In the genomic region with DNA sequence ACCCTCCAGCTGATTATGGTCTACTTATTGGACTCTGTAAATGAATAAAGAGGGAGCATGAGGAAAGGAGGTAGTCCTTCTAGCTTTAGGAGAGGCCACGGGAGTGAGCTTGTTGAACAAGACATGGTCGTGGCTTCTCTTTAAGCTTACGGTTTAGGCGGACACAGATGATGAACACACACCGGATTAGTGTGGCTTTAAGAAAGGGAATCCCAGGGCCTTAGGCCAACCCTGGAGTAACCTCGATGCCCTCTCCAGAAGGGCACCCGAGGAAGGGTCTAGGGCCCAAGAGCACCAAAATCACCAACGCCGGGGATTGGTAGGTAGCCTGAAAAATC, we compare ENCODE assay signal across 8 cellular contexts. TPM values are rescaled to one million over a fixed set of nuclear protein-coding genes. Genes with fewer than 3 reads are reported as not detected.
DNase-seq lines count a peak whose midpoint lies in the region; ATAC-seq and TF ChIP-seq lines count a peak whose summit lies in the region.

No MANE protein-coding gene starts in this region.

- H3K4me3 ChIP-seq in SJSA1 (peak overlapping the region; percentile 76), thymus (ENCODE audit: low read length) (peak overlapping the region; percentile 71)

- H3K4me1 ChIP-seq in SJSA1 (replicated peaks) (peaks cover 21% of the 10 kb centered on the region), foreskin keratinocyte (peaks cover 22% of the 10 kb centered on the region), thymus (ENCODE audit: control insufficient read depth, insufficient read depth, low read length) (peaks cover 7% of the 10 kb centered on the region)

- DNase-seq in SJSA1 (ENCODE audit: low read depth in 1 of 2, low spot score in 2 of 2) (no peak), foreskin keratinocyte (no peak), RPMI8226 (no peak), NCI-H446 treated with DMSO at 0.1 percent for 48 hours (lab: John Stamatoyannopoulos, UW) (no peak)
- no peak for DNase-seq in stimulated activated CD4-positive, alpha-beta T cell treated with anti-CD3 and anti-CD28 coated beads, Interleukin-12 subunit alpha, Interleukin-12 subunit beta, amount 100 ng/mL, for 4 hours

- H3K36me3 ChIP-seq in SJSA1 (peaks cover 45% of the 10 kb centered on the region), thymus (ENCODE audit: control insufficient read depth, insufficient read depth) (no peaks in the 10 kb centered on the region)

- TF ChIP-seq CTCF in foreskin keratinocyte (conservative IDR thresholded peaks at IDR 0.05), result no peak

- ATAC-seq in GM18861 (IDR thresholded peaks at IDR 0.05; ENCODE audit: unreplicated experiment), result peak; percentile 2
- peak; percentile 1 for ATAC-seq in HG02610 (IDR thresholded peaks at IDR 0.05; ENCODE audit: unreplicated experiment)
- peak; percentile 0 for ATAC-seq in foreskin keratinocyte

- H3K27me3 ChIP-seq in SJSA1 (replicated peaks) (no peaks in the 10 kb centered on the region), foreskin keratinocyte (no peaks in the 10 kb centered on the region), thymus (ENCODE audit: control insufficient read depth, insufficient read depth) (no peaks in the 10 kb centered on the region)

- WGBS in thymus, result 41% methylated on average over 9 of the region's 9 CpGs

- no peak overlapping the region for H3K27ac ChIP-seq in SJSA1
- no peak overlapping the region for H3K27ac ChIP-seq in foreskin keratinocyte
- H3K27ac ChIP-seq in thymus (ENCODE audit: low read depth), result no peak overlapping the region

- H3K9me3 ChIP-seq in SJSA1 (replicated peaks) (no peaks in the 10 kb centered on the region), thymus (ENCODE audit: control insufficient read depth) (no peaks in the 10 kb centered on the region)

RNA-seq across cellular contexts. Expression of a gene that starts 39.4 kb away (rescaled TPM):
- total RNA-seq in SJSA1 (2014; rRNA removed; shearing (Covaris generic)), result not detected in 2 replicates
- 9.7 and 11.1 TPM in 2 replicates for total RNA-seq in foreskin keratinocyte
- 5.3 and 7.5 TPM in 2 replicates for polyA plus RNA-seq in foreskin keratinocyte
- polyA plus RNA-seq in thymus, result 0.25 TPM

RNA-seq across cellular contexts. Expression of a gene that starts 52.7 kb away (rescaled TPM):
- total RNA-seq in SJSA1 (2014; rRNA removed; shearing (Covaris generic)), result 20.5 and 21.4 TPM in 2 replicates
- 14.7 and 14.9 TPM in 2 replicates for total RNA-seq in foreskin keratinocyte
- 3.9 and 4.4 TPM in 2 replicates for polyA plus RNA-seq in foreskin keratinocyte
- 5.2 TPM for polyA plus RNA-seq in thymus

Comparison
In these comparisons a context has a peak if more than half of its experiments do, and no peak if none do; other contexts are left out.
1. RNA of a gene that starts 39.4 kb away (total RNA-seq): 9.7 to 11.1 TPM in foreskin keratinocyte; not detected in SJSA1; every median in the first group is over 10 times any median in the second.
2. Peak in every context shown above with its lines, with median percentiles within 50 percentile points of each other: ATAC-seq.